ENCODE assay signal across 1 cellular context in the genomic region with DNA sequence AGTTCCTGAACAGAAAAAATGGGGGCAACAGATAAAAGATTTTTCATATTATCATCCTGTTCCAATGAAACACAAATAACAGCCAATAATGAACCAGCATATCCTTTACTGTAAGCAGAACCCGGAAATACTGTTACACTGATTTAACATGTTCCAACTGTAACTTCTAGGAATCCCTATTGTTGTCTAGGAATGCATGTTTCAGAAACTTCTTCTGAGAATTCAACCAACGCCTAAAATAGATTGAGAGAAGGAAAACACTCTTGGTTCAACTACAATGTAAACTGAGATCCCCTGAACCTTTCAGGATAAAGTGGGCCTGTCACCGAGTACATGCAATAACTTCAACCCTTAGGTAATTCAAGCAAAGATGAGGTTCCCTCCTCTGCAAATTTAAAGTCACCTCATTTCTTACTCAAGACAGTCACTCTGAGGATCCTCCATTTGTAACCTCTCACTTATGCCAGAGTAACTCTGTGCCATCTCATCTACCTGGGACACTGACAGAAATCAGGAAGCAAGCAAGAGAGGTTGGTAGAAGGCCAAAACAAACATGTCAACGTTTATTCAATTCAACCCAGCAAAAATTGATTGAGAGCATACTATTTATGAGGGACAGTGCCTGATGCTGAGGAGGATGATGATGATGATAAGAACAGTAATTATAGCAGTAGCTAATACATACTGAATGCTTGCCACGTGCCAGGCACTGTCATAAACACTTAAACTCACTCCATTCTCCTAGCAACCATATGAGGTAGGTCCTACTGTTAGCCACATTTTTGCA.
TF ChIP-seq lines count a peak whose summit lies in the region.

No MANE protein-coding gene starts in this region.

TF ChIP-seq in HepG2, 621 proteins besides CTCF, POLR2A, EP300 and RAD21:
- TF ChIP-seq, protein P1, sequence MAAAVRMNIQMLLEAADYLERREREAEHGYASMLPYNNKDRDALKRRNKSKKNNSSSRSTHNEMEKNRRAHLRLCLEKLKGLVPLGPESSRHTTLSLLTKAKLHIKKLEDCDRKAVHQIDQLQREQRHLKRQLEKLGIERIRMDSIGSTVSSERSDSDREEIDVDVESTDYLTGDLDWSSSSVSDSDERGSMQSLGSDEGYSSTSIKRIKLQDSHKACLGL (CRISPR knock-in tag; IDR thresholded peaks at IDR 0.05), result no peak
- no peak for TF ChIP-seq PRMT3 (CRISPR knock-in tag; IDR thresholded peaks at IDR 0.05; ENCODE audit: borderline replicate concordance, low read depth)
- no peak for TF ChIP-seq ZNF549 (CRISPR knock-in tag; IDR thresholded peaks at IDR 0.05)
- TF ChIP-seq ZFP36 (IDR thresholded peaks at IDR 0.05; ENCODE audit: borderline replicate concordance, low read depth, low read length, partially characterized antibody), result no peak
- TF ChIP-seq SP140L (CRISPR knock-in tag; IDR thresholded peaks at IDR 0.05; ENCODE audit: borderline replicate concordance), result no peak
- TF ChIP-seq, protein P2, sequence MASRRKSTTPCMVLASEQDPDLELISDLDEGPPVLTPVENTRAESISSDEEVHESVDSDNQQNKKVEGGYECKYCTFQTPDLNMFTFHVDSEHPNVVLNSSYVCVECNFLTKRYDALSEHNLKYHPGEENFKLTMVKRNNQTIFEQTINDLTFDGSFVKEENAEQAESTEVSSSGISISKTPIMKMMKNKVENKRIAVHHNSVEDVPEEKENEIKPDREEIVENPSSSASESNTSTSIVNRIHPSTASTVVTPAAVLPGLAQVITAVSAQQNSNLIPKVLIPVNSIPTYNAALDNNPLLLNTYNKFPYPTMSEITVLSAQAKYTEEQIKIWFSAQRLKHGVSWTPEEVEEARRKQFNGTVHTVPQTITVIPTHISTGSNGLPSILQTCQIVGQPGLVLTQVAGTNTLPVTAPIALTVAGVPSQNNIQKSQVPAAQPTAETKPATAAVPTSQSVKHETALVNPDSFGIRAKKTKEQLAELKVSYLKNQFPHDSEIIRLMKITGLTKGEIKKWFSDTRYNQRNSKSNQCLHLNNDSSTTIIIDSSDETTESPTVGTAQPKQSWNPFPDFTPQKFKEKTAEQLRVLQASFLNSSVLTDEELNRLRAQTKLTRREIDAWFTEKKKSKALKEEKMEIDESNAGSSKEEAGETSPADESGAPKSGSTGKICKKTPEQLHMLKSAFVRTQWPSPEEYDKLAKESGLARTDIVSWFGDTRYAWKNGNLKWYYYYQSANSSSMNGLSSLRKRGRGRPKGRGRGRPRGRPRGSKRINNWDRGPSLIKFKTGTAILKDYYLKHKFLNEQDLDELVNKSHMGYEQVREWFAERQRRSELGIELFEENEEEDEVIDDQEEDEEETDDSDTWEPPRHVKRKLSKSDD (CRISPR knock-in tag; IDR thresholded peaks at IDR 0.05; ENCODE audit: low read depth), result no peak
- TF ChIP-seq ZNF3 (CRISPR knock-in tag; IDR thresholded peaks at IDR 0.05), result no peak
- no peak for TF ChIP-seq CHCHD3 (CRISPR knock-in tag; IDR thresholded peaks at IDR 0.05)
- no peak for TF ChIP-seq ARNT (IDR thresholded peaks at IDR 0.05)
- no peak for TF ChIP-seq ZKSCAN8 (CRISPR knock-in tag; IDR thresholded peaks at IDR 0.05; ENCODE audit: borderline replicate concordance)
- no peak for TF ChIP-seq MED13 (CRISPR knock-in tag; IDR thresholded peaks at IDR 0.05)
- TF ChIP-seq NRL (CRISPR knock-in tag; IDR thresholded peaks at IDR 0.05; ENCODE audit: borderline replicate concordance), result no peak
- TF ChIP-seq MAX (IDR thresholded peaks at IDR 0.05), result no peak
- no peak for TF ChIP-seq IKZF5 (CRISPR knock-in tag; IDR thresholded peaks at IDR 0.05)
- TF ChIP-seq, protein P3, sequence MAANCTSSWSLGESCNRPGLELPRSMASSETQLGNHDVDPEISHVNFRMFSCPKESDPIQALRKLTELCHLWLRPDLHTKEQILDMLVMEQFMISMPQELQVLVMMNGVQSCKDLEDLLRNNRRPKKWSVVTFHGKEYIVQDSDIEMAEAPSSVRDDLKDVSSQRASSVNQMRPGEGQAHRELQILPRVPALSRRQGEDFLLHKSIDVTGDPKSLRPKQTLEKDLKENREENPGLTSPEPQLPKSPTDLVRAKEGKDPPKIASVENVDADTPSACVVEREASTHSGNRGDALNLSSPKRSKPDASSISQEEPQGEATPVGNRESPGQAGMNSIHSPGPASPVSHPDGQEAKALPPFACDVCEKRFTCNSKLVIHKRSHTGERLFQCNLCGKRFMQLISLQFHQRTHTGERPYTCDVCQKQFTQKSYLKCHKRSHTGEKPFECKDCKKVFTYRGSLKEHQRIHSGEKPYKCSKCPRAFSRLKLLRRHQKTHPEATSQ (CRISPR knock-in tag; IDR thresholded peaks at IDR 0.05; ENCODE audit: borderline replicate concordance), result no peak
- no peak for TF ChIP-seq ZNF180 (CRISPR knock-in tag; IDR thresholded peaks at IDR 0.05; ENCODE audit: borderline replicate concordance, low read depth)
- no peak for TF ChIP-seq SMYD3 (CRISPR knock-in tag; IDR thresholded peaks at IDR 0.05)
- no peak for TF ChIP-seq SRF (IDR thresholded peaks at IDR 0.05; ENCODE audit: low read depth, low read length)
